In the genomic region with DNA sequence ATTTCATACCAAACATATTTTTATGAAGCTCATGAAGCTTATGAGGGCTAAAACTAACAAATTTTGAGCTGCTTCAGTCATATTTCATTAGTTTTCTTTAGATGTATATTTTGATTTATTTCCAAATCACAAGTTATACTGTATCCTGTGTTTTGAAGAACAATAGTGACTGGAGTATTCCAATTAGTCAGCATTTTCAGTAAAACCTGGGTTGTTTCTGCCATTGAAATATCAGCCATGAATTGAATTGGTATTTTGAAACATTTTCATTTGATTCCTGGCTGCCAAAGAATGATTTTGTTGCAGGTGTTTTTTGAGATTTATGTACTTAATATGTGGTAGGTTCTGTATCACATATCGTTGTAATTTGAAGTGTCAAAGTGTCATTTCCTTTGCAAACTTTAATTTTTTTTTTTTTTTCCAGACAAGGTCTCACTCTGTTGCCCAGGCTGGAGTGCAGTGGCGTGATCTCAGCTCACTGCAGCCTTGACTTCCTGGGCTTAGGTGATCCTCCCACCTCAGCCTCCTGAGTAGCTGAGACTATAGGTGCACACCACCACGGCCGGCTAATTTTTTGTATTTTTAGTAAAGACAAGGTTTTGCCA, we compare ENCODE assay signal across 21 cellular contexts.
"Had no signal": no experiment of that assay in that cellular context is flagged by ENCODE, and none has a peak within 500 bp of the region (broad histone marks: within the 10 kb centered on the region; RNA-seq: fewer than 3 reads in every experiment).

No MANE protein-coding gene starts in this region.

- H3K27ac Mint-ChIP-seq: activated CD4-positive, alpha-beta T cell treated with anti-CD3 and anti-CD28 coated beads, Interleukin-2, amount 10 ng/mL, durations not matched to agents 24 days and 14 days; activated CD8-positive, alpha-beta T cell treated with anti-CD3 and anti-CD28 coated beads for 36 hours; activated naive CD8-positive, alpha-beta T cell treated with anti-CD3 and anti-CD28 coated beads, Interleukin-2, amount 10 ng/mL, durations not matched to agents 7 days and 5 days; activated T-helper 17 cell treated with anti-CD3 and anti-CD28 coated beads, Interleukin-2, amount 50 U/mL, for 72 hours; brain; endodermal cell; memory B cell; naive B cell; stimulated activated memory B cell treated with anti-CD40 and anti-IgM and Interleukin-4, amounts not matched to agents 10 μg/mL and 1 μg/mL and 100 μg/mL, for 72 hours had no signal

- H3K27me3 ChIP-seq: left lung, ovary, spleen, testis, upper lobe of right lung had no signal

- H3K27ac ChIP-seq: left lung, ovary, spleen, upper lobe of right lung had no signal

- H3K4me3 Mint-ChIP-seq: activated CD4-positive, alpha-beta T cell treated with anti-CD3 and anti-CD28 coated beads, Interleukin-2, amount 10 ng/mL, durations not matched to agents 24 days and 14 days; activated CD8-positive, alpha-beta T cell treated with anti-CD3 and anti-CD28 coated beads for 36 hours; activated naive CD8-positive, alpha-beta T cell treated with anti-CD3 and anti-CD28 coated beads, Interleukin-2, amount 10 ng/mL, durations not matched to agents 7 days and 5 days; activated T-helper 17 cell treated with anti-CD3 and anti-CD28 coated beads, Interleukin-2, amount 50 U/mL, for 72 hours; brain; endodermal cell; memory B cell; naive B cell; stimulated activated memory B cell treated with anti-CD40 and anti-IgM and Interleukin-4, amounts not matched to agents 10 μg/mL and 1 μg/mL and 100 μg/mL, for 72 hours had no signal

- ATAC-seq: activated CD8-positive, alpha-beta T cell treated with anti-CD3 and anti-CD28 coated beads for 36 hours; activated T-helper 17 cell treated with anti-CD3 and anti-CD28 coated beads, Interleukin-2, amount 50 U/mL, for 72 hours; left lung; mucosa of descending colon; sciatic nerve; stimulated activated memory B cell treated with anti-CD40 and anti-IgM and Interleukin-4, amounts not matched to agents 10 μg/mL and 1 μg/mL and 100 μg/mL, for 72 hours; upper lobe of right lung had no signal

- H3K4me1 Mint-ChIP-seq: stimulated activated memory B cell treated with anti-CD40 and anti-IgM and Interleukin-4, amounts not matched to agents 10 μg/mL and 1 μg/mL and 100 μg/mL, for 72 hours had no signal

- DNase-seq: activated CD4-positive, alpha-beta T cell treated with anti-CD3 and anti-CD28 coated beads, Interleukin-2, amount 10 ng/mL, durations not matched to agents 24 days and 14 days; activated CD8-positive, alpha-beta T cell treated with anti-CD3 and anti-CD28 coated beads for 36 hours; activated naive CD4-positive, alpha-beta T cell treated with Interleukin-2 at 50 U/mL for 16 hours; activated naive CD8-positive, alpha-beta T cell treated with anti-CD3 and anti-CD28 coated beads, Interleukin-2, amount 10 ng/mL, durations not matched to agents 7 days and 5 days; activated T-cell treated with anti-CD3 and anti-CD28 coated beads, Interleukin-2, amount 50 U/mL, for 1 hour; caudate nucleus; endodermal cell; left lung; mucosa of descending colon; naive B cell; ovary; spleen; stimulated activated CD4-positive, alpha-beta T cell treated with anti-CD3 and anti-CD28 coated beads, Interleukin-4, amount 100 ng/mL, for 4 hours; T-helper 2 cell; testis; upper lobe of right lung had no signal

- H3K9me3 Mint-ChIP-seq: memory B cell had no signal

- H3K4me3 ChIP-seq: left lung, mucosa of descending colon, ovary, spleen, testis, upper lobe of right lung had no signal

- H3K36me3 Mint-ChIP-seq: naive B cell had no signal

- H3K9me3 ChIP-seq: ovary, testis, upper lobe of right lung had no signal

- H3K36me3 ChIP-seq: left lung, ovary, spleen, upper lobe of right lung had no signal

- H3K27me3 Mint-ChIP-seq: activated CD8-positive, alpha-beta T cell treated with anti-CD3 and anti-CD28 coated beads for 36 hours; activated naive CD8-positive, alpha-beta T cell treated with anti-CD3 and anti-CD28 coated beads, Interleukin-2, amount 10 ng/mL, durations not matched to agents 7 days and 5 days; activated T-helper 17 cell treated with anti-CD3 and anti-CD28 coated beads, Interleukin-2, amount 50 U/mL, for 72 hours; memory B cell; naive B cell; stimulated activated memory B cell treated with anti-CD40 and anti-IgM and Interleukin-4, amounts not matched to agents 10 μg/mL and 1 μg/mL and 100 μg/mL, for 72 hours had no signal
